ENCODE assay signal across 25 cellular contexts in genomic region chr4:111802191-111802590, GRCh38.
A peak's percentile ranks its signal among the peaks of the same experiment; 100 is the strongest.
DNase-seq lines count a peak whose midpoint lies in the region; ATAC-seq and TF ChIP-seq lines count a peak whose summit lies in the region.
"Had no signal": no experiment of that assay in that cellular context is flagged by ENCODE, and none has a peak within 500 bp of the region (broad histone marks: within the 10 kb centered on the region; RNA-seq: fewer than 3 reads in every experiment).

No MANE protein-coding gene starts in this region.

- no peaks in the 10 kb centered on the region for H3K36me3 Mint-ChIP-seq in HFFc6 (ENCODE audit: low read depth)
- H3K36me3 Mint-ChIP-seq: activated naive CD4-positive, alpha-beta T cell treated with anti-CD3 and anti-CD28 coated beads, Interleukin-2, amount 50 U/mL, for 24 hours; mesothelial cell of epicardium; natural killer cell had no signal

- peaks cover 6% of the 10 kb centered on the region for H3K27me3 ChIP-seq in RWPE2 (ENCODE audit: insufficient read depth, poor library complexity, severe bottlenecking)
- H3K27me3 ChIP-seq: ovary, right atrium auricular region, stomach, transverse colon had no signal

- H3K27ac ChIP-seq in RWPE2 (ENCODE audit: poor library complexity, severe bottlenecking) = no peak overlapping the region
- H3K27ac ChIP-seq: A549, C4-2B, epithelial cell of prostate, ovary, right atrium auricular region, stomach, transverse colon had no signal

- H3K4me1 Mint-ChIP-seq in HFFc6 (ENCODE audit: low read depth) = no peaks in the 10 kb centered on the region
- H3K4me1 Mint-ChIP-seq: activated naive CD4-positive, alpha-beta T cell treated with anti-CD3 and anti-CD28 coated beads, Interleukin-2, amount 50 U/mL, for 24 hours; natural killer cell had no signal

- H3K27ac Mint-ChIP-seq in HFFc6 = no peak overlapping the region
- H3K27ac Mint-ChIP-seq: activated naive CD4-positive, alpha-beta T cell treated with anti-CD3 and anti-CD28 coated beads, Interleukin-2, amount 50 U/mL, for 24 hours; GM23338; mesothelial cell of epicardium; natural killer cell had no signal

- H3K27me3 Mint-ChIP-seq in HFFc6 (ENCODE audit: insufficient read depth) = no peaks in the 10 kb centered on the region; the same call in 1 of the 2 replicates
- H3K27me3 Mint-ChIP-seq: activated naive CD4-positive, alpha-beta T cell treated with anti-CD3 and anti-CD28 coated beads, Interleukin-2, amount 50 U/mL, for 24 hours had no signal

- H3K4me3 Mint-ChIP-seq in HFFc6 = no peak overlapping the region
- H3K4me3 Mint-ChIP-seq: activated naive CD4-positive, alpha-beta T cell treated with anti-CD3 and anti-CD28 coated beads, Interleukin-2, amount 50 U/mL, for 24 hours; GM23338; mesothelial cell of epicardium; natural killer cell had no signal

- H3K4me1 ChIP-seq in RWPE2 (ENCODE audit: insufficient read depth, poor library complexity, severe bottlenecking) = no peaks in the 10 kb centered on the region
- H3K4me1 ChIP-seq: A549, right atrium auricular region, stomach had no signal

- TF ChIP-seq CTCF in AG10803 (conservative IDR thresholded peaks at IDR 0.05; ENCODE audit: low read length) (no peak), HFFc6 (IDR thresholded peaks at IDR 0.05) (no peak), RWPE2 (IDR thresholded peaks at IDR 0.05; ENCODE audit: poor library complexity, severe bottlenecking) (no peak), fibroblast of villous mesenchyme (IDR thresholded peaks at IDR 0.05; ENCODE audit: insufficient read depth, low read depth, low read length) (no peak)

- no peaks in the 10 kb centered on the region for H3K36me3 ChIP-seq in RWPE2 (ENCODE audit: low read depth)
- H3K36me3 ChIP-seq: ovary, right atrium auricular region, stomach, transverse colon had no signal

- no peaks in the 10 kb centered on the region for H3K9me3 Mint-ChIP-seq in HFFc6
- H3K9me3 Mint-ChIP-seq: GM23338, mesothelial cell of epicardium had no signal

- DNase-seq in AG10803 (ENCODE audit: low read depth) = peak; percentile 57
- DNase-seq in HFFc6 = peak; percentile 3
- no peak for DNase-seq in RWPE2 (ENCODE audit: low spot score)
- peak; percentile 44 for DNase-seq in fibroblast of villous mesenchyme (ENCODE audit: low read depth)
- no peak for DNase-seq in activated CD8-positive, alpha-beta memory T cell treated with anti-CD3 and anti-CD28 coated beads, Interleukin-2, amount 50 U/mL, for 4 hours
- no peak for DNase-seq in mesenteric fat pad (ENCODE audit: low spot score)
- DNase-seq in stimulated activated CD4-positive, alpha-beta T cell treated with anti-CD3 and anti-CD28 coated beads, Interleukin-15, amount 100 ng/mL, for 24 hours = no peak
- DNase-seq: Calu3; left cardiac atrium; natural killer cell; NCI-H1436 treated with DMSO at 0.1 percent for 48 hours; OCI-M1; ovary; SHP77 treated with DMSO at 0.1 percent for 48 hours; stimulated activated CD4-positive, alpha-beta T cell treated with anti-CD3 and anti-CD28 coated beads, Interleukin-4, amount 100 ng/mL, for 4 hours; stomach; transverse colon had no signal

- ATAC-seq in RWPE2 (ENCODE audit: low read depth) = peak; percentile 62; the same call in 1 of the 3 replicates
- ATAC-seq in GM21723 (IDR thresholded peaks at IDR 0.05; ENCODE audit: unreplicated experiment) = no peak
- ATAC-seq: A549, GM23338, left cardiac atrium, natural killer cell had no signal

- no peak overlapping the region for H3K4me3 ChIP-seq in AG10803 (ENCODE audit: low read length)
- H3K4me3 ChIP-seq in RWPE2 (ENCODE audit: severe bottlenecking) = no peak overlapping the region
- no peak overlapping the region for H3K4me3 ChIP-seq in fibroblast of villous mesenchyme (ENCODE audit: low read depth, low read length)
- H3K4me3 ChIP-seq: A549, GM23338, ovary, right atrium auricular region, stomach, transverse colon had no signal

- H3K9me3 ChIP-seq in RWPE2 (ENCODE audit: severe bottlenecking) = no peaks in the 10 kb centered on the region
- H3K9me3 ChIP-seq: A549, ovary, right atrium auricular region, stomach, transverse colon had no signal

Comparison
In these comparisons a context has a peak if more than half of its experiments do, and no peak if none do; other contexts are left out.
1. DNase-seq: peak in AG10803 (single experiment), HFFc6 (single experiment) and fibroblast of villous mesenchyme (single experiment); none in RWPE2 (single experiment), activated CD8-positive, alpha-beta memory T cell treated with anti-CD3 and anti-CD28 coated beads, Interleukin-2, amount 50 U/mL, for 4 hours (single experiment), mesenteric fat pad (single experiment) and stimulated activated CD4-positive, alpha-beta T cell treated with anti-CD3 and anti-CD28 coated beads, Interleukin-15, amount 100 ng/mL, for 24 hours (single experiment).